ENCODE assay signal across 26 cellular contexts in genomic region chr6:38103921-38104320, GRCh38.
"Had no signal": no experiment of that assay in that cellular context is flagged by ENCODE, and none has a peak within 500 bp of the region (broad histone marks: within the 10 kb centered on the region; RNA-seq: fewer than 3 reads in every experiment).

No MANE protein-coding gene starts in this region.

- H3K27me3 Mint-ChIP-seq: activated CD8-positive, alpha-beta memory T cell treated with anti-CD3 and anti-CD28 coated beads, Interleukin-2, amount 10 ng/mL, durations not matched to agents 7 days and 5 days; activated naive CD8-positive, alpha-beta T cell treated with anti-CD3 and anti-CD28 coated beads, Interleukin-2, amount 50 U/mL, for 24 hours had no signal

- DNase-seq: activated CD4-positive, alpha-beta T cell treated with anti-CD3 and anti-CD28 coated beads for 48 hours; activated CD4-positive, alpha-beta T cell treated with anti-CD3 and anti-CD28 coated beads, Interleukin-2, amount 50 U/mL, for 48 hours; activated CD8-positive, alpha-beta memory T cell treated with anti-CD3 and anti-CD28 coated beads, Interleukin-2, amount 10 ng/mL, durations not matched to agents 7 days and 5 days; activated effector memory CD4-positive, alpha-beta T cell treated with anti-CD3 and anti-CD28 coated beads, Interleukin-2, amount 50 U/mL, for 16 hours; activated naive CD4-positive, alpha-beta T cell treated with Interleukin-2 at 50 U/mL for 16 hours; activated naive CD8-positive, alpha-beta T cell treated with anti-CD3 and anti-CD28 coated beads, Interleukin-2, amount 50 U/mL, for 24 hours; activated T-cell treated with anti-CD3 and anti-CD28 coated beads, Interleukin-2, amount 50 U/mL, for 4 hours; amniotic stem cell; body of pancreas; MM.1S; NCI-H1048; NCI-H1930; NCI-H2171; NCI-H226; NCI-H526; NCI-H82; NK-92 treated with Interleukin-12 subunit alpha and Interleukin-12 subunit beta, amount 100 ng/mL, for 24 hours; Peyer's patch; Right ventricle myocardium superior; SJCRH30; SK-N-SH; T-helper 1 cell had no signal

- H3K4me3 Mint-ChIP-seq: activated CD8-positive, alpha-beta memory T cell treated with anti-CD3 and anti-CD28 coated beads, Interleukin-2, amount 10 ng/mL, durations not matched to agents 7 days and 5 days; activated naive CD8-positive, alpha-beta T cell treated with anti-CD3 and anti-CD28 coated beads, Interleukin-2, amount 50 U/mL, for 24 hours; activated T-cell treated with anti-CD3 and anti-CD28 coated beads, Interleukin-2, amount 50 U/mL, for 4 hours; T-helper 2 cell treated with Interferon-gamma antibody and Interleukin-4, amounts not matched to agents 5 μg/mL and 100 μg/mL, for 36 hours had no signal

- ATAC-seq: activated CD4-positive, CD25-positive, alpha-beta regulatory T cell treated with anti-CD3 and anti-CD28 coated beads, Interleukin-2, amount 50 U/mL, for 24 hours; activated CD8-positive, alpha-beta memory T cell treated with anti-CD3 and anti-CD28 coated beads, Interleukin-2, amount 10 ng/mL, durations not matched to agents 7 days and 5 days; activated naive CD4-positive, alpha-beta T cell treated with anti-CD3 and anti-CD28 coated beads, Interleukin-2, amount 50 U/mL, for 72 hours; activated naive CD8-positive, alpha-beta T cell treated with anti-CD3 and anti-CD28 coated beads, Interleukin-2, amount 50 U/mL, for 24 hours; activated T-cell treated with anti-CD3 and anti-CD28 coated beads, Interleukin-2, amount 50 U/mL, for 4 hours; body of pancreas had no signal

- H3K9me3 Mint-ChIP-seq: activated naive CD8-positive, alpha-beta T cell treated with anti-CD3 and anti-CD28 coated beads, Interleukin-2, amount 50 U/mL, for 24 hours; activated T-cell treated with anti-CD3 and anti-CD28 coated beads, Interleukin-2, amount 50 U/mL, for 4 hours; T-helper 2 cell treated with Interferon-gamma antibody and Interleukin-4, amounts not matched to agents 5 μg/mL and 100 μg/mL, for 36 hours had no signal

- H3K9me3 ChIP-seq: ascending aorta, body of pancreas, Peyer's patch, SK-N-SH had no signal

- H3K27ac Mint-ChIP-seq: activated CD8-positive, alpha-beta memory T cell treated with anti-CD3 and anti-CD28 coated beads, Interleukin-2, amount 10 ng/mL, durations not matched to agents 7 days and 5 days; activated naive CD4-positive, alpha-beta T cell treated with anti-CD3 and anti-CD28 coated beads, Interleukin-2, amount 50 U/mL, for 72 hours; activated naive CD8-positive, alpha-beta T cell treated with anti-CD3 and anti-CD28 coated beads, Interleukin-2, amount 50 U/mL, for 24 hours; T-helper 2 cell treated with Interferon-gamma antibody and Interleukin-4, amounts not matched to agents 5 μg/mL and 100 μg/mL, for 36 hours had no signal
